In genomic region chr18:35710581-35710980, GRCh38 we compare ENCODE assay signal across 24 cellular contexts.
"Had no signal": no experiment of that assay in that cellular context is flagged by ENCODE, and none has a peak within 500 bp of the region (broad histone marks: within the 10 kb centered on the region; RNA-seq: fewer than 3 reads in every experiment).

No MANE protein-coding gene starts in this region.

- FAIRE-seq: frontal cortex, TTC549 had no signal

- ATAC-seq: mucosa of descending colon; natural killer cell treated with Interleukin-12 subunit alpha and Interleukin-12 subunit beta and Interleukin-15 and Interleukin-18, amount 100 ng/mL, for 72 hours; right cardiac atrium had no signal

- H3K27ac ChIP-seq: breast epithelium, epithelial cell of prostate, esophagus squamous epithelium, left ventricle myocardium inferior, spleen, suprapubic skin, tibial artery, VCaP had no signal

- DNase-seq: activated CD4-positive, alpha-beta T cell treated with anti-CD3 and anti-CD28 coated beads for 4 hours; activated CD4-positive, alpha-beta T cell treated with anti-CD3 and anti-CD28 coated beads, Interleukin-2, amount 50 U/mL, for 48 hours; activated CD8-positive, alpha-beta memory T cell treated with anti-CD3 and anti-CD28 coated beads for 24 hours; activated gamma-delta T cell; activated naive CD4-positive, alpha-beta T cell treated with anti-CD3 and anti-CD28 coated beads, Interleukin-2, amount 10 ng/mL, durations not matched to agents 7 days and 5 days; activated T-cell treated with anti-CD3 and anti-CD28 coated beads, Interleukin-2, amount 50 U/mL, for 1 hour; amygdala; central memory CD4-positive, alpha-beta T cell; endodermal cell; esophagus squamous epithelium; left ventricle myocardium inferior; mucosa of descending colon; right cardiac atrium; spleen; stimulated activated naive CD4-positive, alpha-beta T cell; T-helper 9 cell; tibial artery had no signal

- H3K4me3 ChIP-seq: breast epithelium, esophagus squamous epithelium, left ventricle myocardium inferior, mucosa of descending colon, spleen, suprapubic skin, tibial artery had no signal

- H3K4me1 ChIP-seq: breast epithelium, esophagus squamous epithelium, spleen, suprapubic skin, tibial artery had no signal

- H3K27me3 ChIP-seq: breast epithelium, esophagus squamous epithelium, spleen, suprapubic skin, tibial artery had no signal

- H3K9me3 ChIP-seq: breast epithelium, esophagus squamous epithelium, left ventricle myocardium inferior, mucosa of descending colon, spleen, suprapubic skin, tibial artery had no signal

- H3K36me3 ChIP-seq: breast epithelium had no signal
